In the genomic region with DNA sequence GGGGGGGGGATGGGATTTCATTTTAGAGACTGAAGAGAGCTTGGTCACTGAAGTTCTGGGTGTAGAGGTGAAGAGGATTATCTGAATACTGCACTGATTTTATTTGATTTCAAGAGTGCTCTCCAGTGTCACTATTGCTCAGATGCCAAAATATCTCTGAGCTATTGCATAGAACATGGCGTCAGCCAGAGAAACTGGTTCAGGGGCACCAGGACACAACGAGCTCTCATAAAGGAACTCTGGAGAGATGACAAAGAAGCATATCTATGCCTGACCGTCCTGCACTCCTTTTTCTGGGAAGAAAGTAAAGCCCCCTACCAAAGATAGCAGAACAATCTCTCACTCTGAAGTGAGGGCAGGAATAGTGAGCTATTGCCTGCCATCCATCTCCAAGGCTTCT, we compare ENCODE assay signal across 14 cellular contexts. TPM values are rescaled to one million over a fixed set of nuclear protein-coding genes. Genes with fewer than 3 reads are reported as not detected.
DNase-seq lines count a peak whose midpoint lies in the region; ATAC-seq and TF ChIP-seq lines count a peak whose summit lies in the region.
"Had no signal": no experiment of that assay in that cellular context is flagged by ENCODE, and none has a peak within 500 bp of the region (broad histone marks: within the 10 kb centered on the region; RNA-seq: fewer than 3 reads in every experiment).

No MANE protein-coding gene starts in this region.

- H3K27ac Mint-ChIP-seq in CD8-positive, alpha-beta T cell = no peak overlapping the region
- H3K27ac Mint-ChIP-seq in activated T-cell treated with anti-CD3 and anti-CD28 coated beads, Interleukin-2, amount 50 U/mL, for 24 hours = no peak overlapping the region
- H3K27ac Mint-ChIP-seq: T-helper 17 cell had no signal

- no peak overlapping the region for H3K27ac ChIP-seq in CD8-positive, alpha-beta T cell (ENCODE audit: low read depth, low read length)
- peak overlapping the region; percentile 44 for H3K27ac ChIP-seq in angular gyrus (ENCODE audit: low read depth, low read length)
- peak overlapping the region; percentile 54 for H3K27ac ChIP-seq in hepatocyte
- peak overlapping the region; percentile 84 for H3K27ac ChIP-seq in parathyroid adenoma

- peak overlapping the region; percentile 46 for H3K9ac ChIP-seq in parathyroid adenoma

- no peaks in the 10 kb centered on the region for H3K9me3 Mint-ChIP-seq in CD8-positive, alpha-beta T cell
- H3K9me3 Mint-ChIP-seq in activated T-cell treated with anti-CD3 and anti-CD28 coated beads, Interleukin-2, amount 50 U/mL, for 24 hours = no peaks in the 10 kb centered on the region
- no peaks in the 10 kb centered on the region for H3K9me3 Mint-ChIP-seq in activated T-cell treated with anti-CD3 and anti-CD28 coated beads, Interleukin-2, amount 50 U/mL, for 4 hours

- no peak for DNase-seq in CD8-positive, alpha-beta T cell
- DNase-seq in hepatocyte (ENCODE audit: low spot score) (no peak), GM10248 (ENCODE audit: extremely low spot score) (no peak), SKM-1 treated with dmso at 0.1 percent for 144 hours (lab: John Stamatoyannopoulos, UW; ENCODE audit: unreplicated experiment) (no peak)
- DNase-seq in activated T-cell treated with anti-CD3 and anti-CD28 coated beads, Interleukin-2, amount 50 U/mL, for 24 hours = no peak
- no peak for DNase-seq in activated T-cell treated with anti-CD3 and anti-CD28 coated beads, Interleukin-2, amount 50 U/mL, for 4 hours
- DNase-seq: activated CD4-positive, alpha-beta T cell treated with anti-CD3 and anti-CD28 coated beads, Interleukin-2, amount 50 U/mL, for 4 hours; activated gamma-delta T cell treated with Interleukin-2 at 50 U/mL for 16 hours; AML-193; glutamatergic neuron; small intestine; T-helper 17 cell had no signal

- POLR2A ChIA-PET in CD8-positive, alpha-beta T cell (lab: Charles Lee) = interaction anchor here (2.8 kb wide), 1 partner anchor 61 kb away, joined by 26 read pairs; a partner anchor contains a TSS
- POLR2A ChIA-PET in GM10248 (lab: Yijun Ruan, JAX) = no interaction called here

- TF ChIP-seq CTCF in CD8-positive, alpha-beta T cell (IDR thresholded peaks at IDR 0.05) = no peak
- no peak for TF ChIP-seq CTCF in hepatocyte (IDR thresholded peaks at IDR 0.05; ENCODE audit: poor library complexity)
- no peak for TF ChIP-seq CTCF in parathyroid adenoma (IDR thresholded peaks at IDR 0.05)
- TF ChIP-seq CTCF in GM10248 (IDR thresholded peaks at IDR 0.05; ENCODE audit: control extremely low read depth, extremely low read depth, low read depth, missing control alignments) = no peak

- H3K4me2 ChIP-seq in hepatocyte = peak overlapping the region; percentile 85
- H3K4me2 ChIP-seq in parathyroid adenoma (ENCODE audit: low read length) = peak overlapping the region; percentile 96

- intact Hi-C loops in CD8-positive, alpha-beta T cell (cut with DNase I, micrococcal nuclease) = loop anchor here in 1 of 2 experiments (10.0 kb wide), 1 partner anchor 207 kb away; no protein-coding TSS in a partner anchor

- H4K20me1 ChIP-seq in hepatocyte (ENCODE audit: insufficient read depth, poor library complexity, severe bottlenecking) = no peaks in the 10 kb centered on the region

- H3K9me3 ChIP-seq in CD8-positive, alpha-beta T cell (ENCODE audit: low read length) = no peaks in the 10 kb centered on the region
- H3K9me3 ChIP-seq in hepatocyte (ENCODE audit: low read depth) (no peaks in the 10 kb centered on the region), parathyroid adenoma (ENCODE audit: control insufficient read depth, low read length) (no peaks in the 10 kb centered on the region)

- no peaks in the 10 kb centered on the region for H3K27me3 ChIP-seq in CD8-positive, alpha-beta T cell (ENCODE audit: insufficient read depth, low read length)
- H3K27me3 ChIP-seq in hepatocyte = no peaks in the 10 kb centered on the region
- H3K27me3 ChIP-seq in parathyroid adenoma (ENCODE audit: control insufficient read depth, insufficient read depth, low read length) = no peaks in the 10 kb centered on the region

- H3K36me3 Mint-ChIP-seq in CD8-positive, alpha-beta T cell = no peaks in the 10 kb centered on the region
- H3K36me3 Mint-ChIP-seq in activated T-cell treated with anti-CD3 and anti-CD28 coated beads, Interleukin-2, amount 50 U/mL, for 24 hours (ENCODE audit: low read depth) = no peaks in the 10 kb centered on the region
- H3K36me3 Mint-ChIP-seq in activated T-cell treated with anti-CD3 and anti-CD28 coated beads, Interleukin-2, amount 50 U/mL, for 4 hours (ENCODE audit: insufficient read depth) = no peaks in the 10 kb centered on the region

- peaks cover 15% of the 10 kb centered on the region for H3K27me3 Mint-ChIP-seq in CD8-positive, alpha-beta T cell (ENCODE audit: low read depth)
- peaks cover 30% of the 10 kb centered on the region for H3K27me3 Mint-ChIP-seq in activated T-cell treated with anti-CD3 and anti-CD28 coated beads, Interleukin-2, amount 50 U/mL, for 24 hours
- H3K27me3 Mint-ChIP-seq in activated T-cell treated with anti-CD3 and anti-CD28 coated beads, Interleukin-2, amount 50 U/mL, for 4 hours (ENCODE audit: low read depth) = peaks cover 23% of the 10 kb centered on the region

- H3K4me1 ChIP-seq in CD8-positive, alpha-beta T cell (ENCODE audit: insufficient read depth, low read length) = peaks cover 25% of the 10 kb centered on the region
- H3K4me1 ChIP-seq in hepatocyte (ENCODE audit: insufficient read depth) (peaks cover 15% of the 10 kb centered on the region), parathyroid adenoma (peaks cover 12% of the 10 kb centered on the region)

- H3K4me3 Mint-ChIP-seq in CD8-positive, alpha-beta T cell = no peak overlapping the region
- H3K4me3 Mint-ChIP-seq in activated T-cell treated with anti-CD3 and anti-CD28 coated beads, Interleukin-2, amount 50 U/mL, for 24 hours = no peak overlapping the region
- H3K4me3 Mint-ChIP-seq in activated T-cell treated with anti-CD3 and anti-CD28 coated beads, Interleukin-2, amount 50 U/mL, for 4 hours = no peak overlapping the region
- H3K4me3 Mint-ChIP-seq: T-helper 17 cell had no signal

- peaks cover 27% of the 10 kb centered on the region for H3K4me1 Mint-ChIP-seq in CD8-positive, alpha-beta T cell (ENCODE audit: low read depth)
- H3K4me1 Mint-ChIP-seq in activated T-cell treated with anti-CD3 and anti-CD28 coated beads, Interleukin-2, amount 50 U/mL, for 24 hours (ENCODE audit: low read depth) = peaks cover 28% of the 10 kb centered on the region
- peaks cover 10% of the 10 kb centered on the region for H3K4me1 Mint-ChIP-seq in activated T-cell treated with anti-CD3 and anti-CD28 coated beads, Interleukin-2, amount 50 U/mL, for 4 hours (ENCODE audit: low read depth)

- H3K9me2 ChIP-seq in hepatocyte (replicated peaks; ENCODE audit: insufficient read depth) = no peaks in the 10 kb centered on the region

- H3K4me3 ChIP-seq in CD8-positive, alpha-beta T cell (ENCODE audit: low read depth, low read length) = peak overlapping the region; percentile 83
- H3K4me3 ChIP-seq in hepatocyte = peak overlapping the region; percentile 5
- peak overlapping the region; percentile 71 for H3K4me3 ChIP-seq in parathyroid adenoma (ENCODE audit: low read depth, low read length)

- H3K36me3 ChIP-seq in CD8-positive, alpha-beta T cell (ENCODE audit: insufficient read depth, low read length) = no peaks in the 10 kb centered on the region
- H3K36me3 ChIP-seq in hepatocyte (replicated peaks; ENCODE audit: insufficient read depth, low read depth) = no peaks in the 10 kb centered on the region
- no peaks in the 10 kb centered on the region for H3K36me3 ChIP-seq in parathyroid adenoma (ENCODE audit: control insufficient read depth, insufficient read depth, low read length)

- no peak overlapping the region for H2AFZ ChIP-seq in hepatocyte
- H2AFZ ChIP-seq in parathyroid adenoma = no peak overlapping the region

- WGBS in hepatocyte (ENCODE audit: low lambda C conversion rate, missing lambda C conversion rate) = 38% methylated on average over 3 of the region's 3 CpGs

- no peak for ATAC-seq in CD8-positive, alpha-beta T cell
- no peak for ATAC-seq in activated T-cell treated with anti-CD3 and anti-CD28 coated beads, Interleukin-2, amount 50 U/mL, for 4 hours
- ATAC-seq: T-helper 17 cell had no signal

- H3K79me2 ChIP-seq in hepatocyte (peaks cover 31% of the 10 kb centered on the region), parathyroid adenoma (peaks cover 37% of the 10 kb centered on the region)

- CTCF ChIA-PET in CD8-positive, alpha-beta T cell (lab: Charles Lee) = interaction anchor here (1.1 to 10.8 kb wide), 7 partner anchors 11 to 199 kb away, joined by 4 to 255 read pairs (median 9); a partner anchor contains a TSS
- CTCF ChIA-PET in GM10248 (lab: Yijun Ruan, JAX) = interaction anchor here (1.1 to 12.7 kb wide), 5 partner anchors 9 to 60 kb away, joined by 3 to 164 read pairs (median 4); a partner anchor contains a TSS

RNA-seq across cellular contexts. Expression of a gene that starts 2.0 kb away (rescaled TPM):
- total RNA-seq in CD8-positive, alpha-beta T cell = 1 to 10 TPM; 3.6 to 3.7 TPM
- 39.5 and 54.6 TPM in 2 replicates for total RNA-seq in hepatocyte
- 85.0 and 123 TPM in 2 replicates for polyA plus RNA-seq in hepatocyte
- total RNA-seq in activated T-cell treated with anti-CD3 and anti-CD28 coated beads, Interleukin-2, amount 50 U/mL, for 4 hours = 1 to 10 TPM in 2 of 3 donors, under 1 TPM in 1; 0.81 to 1.5 (median 1.4) TPM

RNA-seq across cellular contexts. Expression of a gene that starts 56.3 kb away (rescaled TPM):
- not detected for total RNA-seq in CD8-positive, alpha-beta T cell
- 0.17 and 1.2 TPM in 2 replicates for total RNA-seq in hepatocyte
- polyA plus RNA-seq in hepatocyte = 1.2 TPM in 1 of 2 replicates, not detected in the other
- total RNA-seq in activated T-cell treated with anti-CD3 and anti-CD28 coated beads, Interleukin-2, amount 50 U/mL, for 4 hours = not detected

Comparison
In these comparisons a context has a peak if more than half of its experiments do, and no peak if none do; other contexts are left out.
1. H3K4me3 ChIP-seq: peak in every context shown above with its lines; median percentile 83 in CD8-positive, alpha-beta T cell; 71 in parathyroid adenoma; 5 in hepatocyte.